ENCODE assay signal across 14 cellular contexts in the genomic region with DNA sequence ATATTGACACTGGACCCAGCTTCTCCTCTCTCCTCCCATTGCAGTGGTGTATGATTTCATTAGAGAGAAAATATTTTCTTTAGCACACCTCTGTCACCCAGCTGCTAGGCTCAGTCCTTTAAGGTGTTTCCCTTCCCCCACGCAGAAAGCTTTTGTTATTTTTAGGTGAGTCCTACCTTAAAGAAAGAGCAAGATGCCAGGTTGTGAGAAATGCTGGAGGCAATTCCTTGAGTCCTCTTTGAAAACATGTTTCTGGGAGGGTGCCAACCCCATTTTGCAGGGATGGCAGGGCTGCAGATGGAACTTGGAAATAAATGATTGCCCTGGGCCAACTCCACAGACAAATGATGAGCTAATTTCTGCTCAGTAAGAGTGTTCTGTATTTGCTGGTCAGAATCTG.
"Had no signal": no experiment of that assay in that cellular context is flagged by ENCODE, and none has a peak within 500 bp of the region (broad histone marks: within the 10 kb centered on the region; RNA-seq: fewer than 3 reads in every experiment).

No MANE protein-coding gene starts in this region.

- H3K4me1 Mint-ChIP-seq: activated naive CD4-positive, alpha-beta T cell treated with anti-CD3 and anti-CD28 coated beads, Interleukin-2, amount 10 ng/mL, durations not matched to agents 7 days and 5 days; immature natural killer cell; naive thymus-derived CD4-positive, alpha-beta T cell; stimulated activated effector memory CD8-positive, alpha-beta T cell treated with anti-CD3 and anti-CD28 coated beads, Interleukin-12 subunit alpha, Interleukin-12 subunit beta, amount 100 ng/mL, for 72 hours had no signal

- H3K36me3 Mint-ChIP-seq: activated naive CD4-positive, alpha-beta T cell treated with anti-CD3 and anti-CD28 coated beads, Interleukin-2, amount 10 ng/mL, durations not matched to agents 7 days and 5 days; immature natural killer cell; naive thymus-derived CD4-positive, alpha-beta T cell; stimulated activated effector memory CD8-positive, alpha-beta T cell treated with anti-CD3 and anti-CD28 coated beads, Interleukin-12 subunit alpha, Interleukin-12 subunit beta, amount 100 ng/mL, for 72 hours had no signal

- H3K27ac Mint-ChIP-seq: activated naive CD4-positive, alpha-beta T cell treated with anti-CD3 and anti-CD28 coated beads, Interleukin-2, amount 10 ng/mL, durations not matched to agents 7 days and 5 days; activated T-helper 2 cell treated with anti-CD3 and anti-CD28 coated beads, Interferon-gamma antibody, Interleukin-2, Interleukin-4, amounts not matched to agents 10 μg/mL and 5 μg/mL and 100 μg/mL, durations not matched to agents 14 hours and 24 hours and 36 hours; effector memory CD8-positive, alpha-beta T cell; immature natural killer cell; naive thymus-derived CD4-positive, alpha-beta T cell; stimulated activated effector memory CD8-positive, alpha-beta T cell treated with anti-CD3 and anti-CD28 coated beads, Interleukin-12 subunit alpha, Interleukin-12 subunit beta, amount 100 ng/mL, for 72 hours had no signal

- H3K27ac ChIP-seq: neutrophil, tibial nerve, vagina had no signal

- H3K27me3 ChIP-seq: neutrophil, tibial nerve, vagina had no signal

- H3K4me1 ChIP-seq: tibial nerve, vagina had no signal

- DNase-seq: activated naive CD4-positive, alpha-beta T cell treated with anti-CD3 and anti-CD28 coated beads, Interleukin-2, amount 10 ng/mL, durations not matched to agents 7 days and 5 days; central memory CD4-positive, alpha-beta T cell; effector memory CD8-positive, alpha-beta T cell; immature natural killer cell; left cardiac atrium; naive thymus-derived CD4-positive, alpha-beta T cell; right cardiac atrium had no signal

- H3K4me3 ChIP-seq: smooth muscle cell, tibial nerve, vagina had no signal

- H3K9me3 Mint-ChIP-seq: activated naive CD4-positive, alpha-beta T cell treated with anti-CD3 and anti-CD28 coated beads, Interleukin-2, amount 10 ng/mL, durations not matched to agents 7 days and 5 days; activated T-helper 2 cell treated with anti-CD3 and anti-CD28 coated beads, Interferon-gamma antibody, Interleukin-2, Interleukin-4, amounts not matched to agents 10 μg/mL and 5 μg/mL and 100 μg/mL, durations not matched to agents 14 hours and 24 hours and 36 hours; effector memory CD8-positive, alpha-beta T cell; stimulated activated effector memory CD8-positive, alpha-beta T cell treated with anti-CD3 and anti-CD28 coated beads, Interleukin-12 subunit alpha, Interleukin-12 subunit beta, amount 100 ng/mL, for 72 hours had no signal

- H3K9me3 ChIP-seq: neutrophil, tibial nerve, vagina had no signal

- H3K4me3 Mint-ChIP-seq: activated naive CD4-positive, alpha-beta T cell treated with anti-CD3 and anti-CD28 coated beads, Interleukin-2, amount 10 ng/mL, durations not matched to agents 7 days and 5 days; effector memory CD8-positive, alpha-beta T cell; immature natural killer cell; naive thymus-derived CD4-positive, alpha-beta T cell; stimulated activated effector memory CD8-positive, alpha-beta T cell treated with anti-CD3 and anti-CD28 coated beads, Interleukin-12 subunit alpha, Interleukin-12 subunit beta, amount 100 ng/mL, for 72 hours had no signal

- ATAC-seq: activated CD4-positive, CD25-positive, alpha-beta regulatory T cell treated with anti-CD3 and anti-CD28 coated beads, Interleukin-2, amount 50 U/mL, for 24 hours; effector memory CD8-positive, alpha-beta T cell; left cardiac atrium; naive thymus-derived CD4-positive, alpha-beta T cell; right cardiac atrium had no signal

- H3K36me3 ChIP-seq: neutrophil, tibial nerve, vagina had no signal

- H3K4me2 ChIP-seq: smooth muscle cell had no signal
